In the genomic region with DNA sequence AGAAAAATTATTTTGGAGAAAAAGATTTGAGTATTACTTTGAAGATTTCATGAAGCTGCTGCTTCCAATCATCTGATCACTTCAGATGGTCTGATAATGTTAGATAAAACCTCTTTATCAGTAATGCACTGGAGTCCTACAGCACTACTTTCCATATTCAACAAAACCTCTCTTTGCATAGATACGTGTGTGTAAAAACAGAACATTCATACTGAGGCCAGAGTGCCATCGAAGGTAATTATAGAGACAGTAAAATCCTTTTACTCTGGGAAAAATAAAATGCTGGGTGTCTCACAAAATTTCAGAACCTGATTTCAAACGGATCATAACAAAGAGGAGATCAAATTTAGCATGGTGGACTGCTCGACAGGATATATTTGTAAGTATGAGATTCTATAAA, we compare ENCODE assay signal across 24 cellular contexts. TPM values are rescaled to one million over a fixed set of nuclear protein-coding genes. Genes with fewer than 3 reads are reported as not detected.
"Had no signal": no experiment of that assay in that cellular context is flagged by ENCODE, and none has a peak within 500 bp of the region (broad histone marks: within the 10 kb centered on the region; RNA-seq: fewer than 3 reads in every experiment).

A gene with protein sequence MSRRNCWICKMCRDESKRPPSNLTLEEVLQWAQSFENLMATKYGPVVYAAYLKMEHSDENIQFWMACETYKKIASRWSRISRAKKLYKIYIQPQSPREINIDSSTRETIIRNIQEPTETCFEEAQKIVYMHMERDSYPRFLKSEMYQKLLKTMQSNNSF (plus strand): TSS at position 209 of the 400 bp plus-strand sequence. CDS start 8,188 bp downstream, outside the sequence.

- H2AFZ ChIP-seq: parathyroid adenoma had no signal

- H3K36me3 ChIP-seq: esophagus muscularis mucosa, heart right ventricle, neutrophil, right lobe of liver, stomach had no signal

- H3K9me3 ChIP-seq: body of pancreas, esophagus muscularis mucosa, heart right ventricle, neutrophil, right lobe of liver, stomach had no signal

- H3K27ac ChIP-seq: body of pancreas, esophagus muscularis mucosa, heart right ventricle, neutrophil, parathyroid adenoma, right lobe of liver, stomach had no signal

- H3K27me3 ChIP-seq: body of pancreas, esophagus muscularis mucosa, heart right ventricle, neutrophil, right lobe of liver, stomach had no signal

- H3K4me3 ChIP-seq: body of pancreas, esophagus muscularis mucosa, heart right ventricle, right lobe of liver, stomach had no signal

- ATAC-seq: activated CD4-positive, alpha-beta T cell treated with anti-CD3 and anti-CD28 coated beads for 36 hours; activated CD8-positive, alpha-beta memory T cell treated with anti-CD3 and anti-CD28 coated beads, Interleukin-2, amount 10 ng/mL, durations not matched to agents 7 days and 5 days; activated T-helper 17 cell treated with anti-CD3 and anti-CD28 coated beads, Interleukin-2, amount 50 U/mL, for 72 hours; body of pancreas; heart right ventricle; natural killer cell; right lobe of liver; stimulated activated effector memory CD8-positive, alpha-beta T cell treated with anti-CD3 and anti-CD28 coated beads, Interleukin-12 subunit alpha, Interleukin-12 subunit beta, amount 100 ng/mL, for 72 hours had no signal

- H3K79me2 ChIP-seq: parathyroid adenoma had no signal

- H3K4me1 ChIP-seq: esophagus muscularis mucosa, parathyroid adenoma had no signal

- DNase-seq: activated CD4-positive, alpha-beta T cell treated with anti-CD3 and anti-CD28 coated beads for 36 hours; activated CD4-positive, alpha-beta T cell treated with anti-CD3 and anti-CD28 coated beads, Interleukin-2, amount 50 U/mL, for 48 hours; activated CD8-positive, alpha-beta memory T cell treated with anti-CD3 and anti-CD28 coated beads, Interleukin-2, amount 10 ng/mL, durations not matched to agents 7 days and 5 days; activated naive CD4-positive, alpha-beta T cell treated with Interleukin-2 at 50 U/mL for 16 hours; activated naive CD8-positive, alpha-beta T cell treated with anti-CD3 and anti-CD28 coated beads, Interleukin-2, amount 10 ng/mL, durations not matched to agents 7 days and 5 days; activated T-cell treated with anti-CD3 and anti-CD28 coated beads, Interleukin-2, amount 50 U/mL, for 1 hour; amygdala; body of pancreas; dermis blood vessel endothelial cell; effector memory CD4-positive, alpha-beta T cell; heart right ventricle; immature natural killer cell; mesendoderm; natural killer cell; right lobe of liver; stimulated activated CD4-positive, alpha-beta T cell treated with anti-CD3 and anti-CD28 coated beads, Interleukin-4, amount 100 ng/mL, for 24 hours; stomach had no signal

RNA-seq across cellular contexts. Expression of the gene that starts here (rescaled TPM):
- total RNA-seq: activated CD4-positive, alpha-beta T cell treated with anti-CD3 and anti-CD28 coated beads for 36 hours; dermis blood vessel endothelial cell; endothelial cell of umbilical vein; right lobe of liver; temporal lobe had no signal
